Comparison of ENCODE assay signal across 8 cellular contexts in genomic region chr10:43323245-43323644, GRCh38. TPM values are rescaled to one million over a fixed set of nuclear protein-coding genes. Genes with fewer than 3 reads are reported as not detected.
DNase-seq lines count a peak whose midpoint lies in the region; ATAC-seq and TF ChIP-seq lines count a peak whose summit lies in the region.

No MANE protein-coding gene starts in this region.

- peaks cover 10% of the 10 kb centered on the region for H3K4me1 Mint-ChIP-seq in activated CD4-positive, alpha-beta memory T cell treated with anti-CD3 and anti-CD28 coated beads for 36 hours (ENCODE audit: low read depth)
- peaks cover 45% of the 10 kb centered on the region for H3K4me1 Mint-ChIP-seq in activated CD4-positive, alpha-beta memory T cell treated with anti-CD3 and anti-CD28 coated beads, Interleukin-2, amount 10 ng/mL, durations not matched to agents 7 days and 5 days
- H3K4me1 Mint-ChIP-seq in chondrocyte (ENCODE audit: low read depth): peaks cover 10% of the 10 kb centered on the region
- peaks cover 2 to 18% of the 10 kb centered on the region in 2 donors for H3K4me1 Mint-ChIP-seq in stimulated activated naive B cell treated with anti-CD40 and anti-IgM and Interleukin-4, amounts not matched to agents 10 μg/mL and 1 μg/mL and 100 μg/mL, for 72 hours

- H3K27ac Mint-ChIP-seq in activated CD4-positive, alpha-beta memory T cell treated with anti-CD3 and anti-CD28 coated beads for 36 hours: no peak overlapping the region
- no peak overlapping the region for H3K27ac Mint-ChIP-seq in activated CD4-positive, alpha-beta memory T cell treated with anti-CD3 and anti-CD28 coated beads, Interleukin-2, amount 10 ng/mL, durations not matched to agents 7 days and 5 days
- no peak overlapping the region for H3K27ac Mint-ChIP-seq in chondrocyte (ENCODE audit: unreplicated experiment)
- no peak overlapping the region for H3K27ac Mint-ChIP-seq in stimulated activated naive B cell treated with anti-CD40 and anti-IgM and Interleukin-4, amounts not matched to agents 10 μg/mL and 1 μg/mL and 100 μg/mL, for 72 hours

- H3K4me3 ChIP-seq in vagina: peak overlapping the region in 1 of 2 donors; percentile 23

- H3K4me3 Mint-ChIP-seq in activated CD4-positive, alpha-beta memory T cell treated with anti-CD3 and anti-CD28 coated beads for 36 hours: peak overlapping the region; percentile 45
- H3K4me3 Mint-ChIP-seq in activated CD4-positive, alpha-beta memory T cell treated with anti-CD3 and anti-CD28 coated beads, Interleukin-2, amount 10 ng/mL, durations not matched to agents 7 days and 5 days: no peak overlapping the region
- H3K4me3 Mint-ChIP-seq in chondrocyte (ENCODE audit: unreplicated experiment): peak overlapping the region; percentile 62
- peak overlapping the region; percentile 53 to 74 for H3K4me3 Mint-ChIP-seq in stimulated activated naive B cell treated with anti-CD40 and anti-IgM and Interleukin-4, amounts not matched to agents 10 μg/mL and 1 μg/mL and 100 μg/mL, for 72 hours

- no peaks in the 10 kb centered on the region for H3K36me3 Mint-ChIP-seq in activated CD4-positive, alpha-beta memory T cell treated with anti-CD3 and anti-CD28 coated beads for 36 hours
- no peaks in the 10 kb centered on the region for H3K36me3 Mint-ChIP-seq in activated CD4-positive, alpha-beta memory T cell treated with anti-CD3 and anti-CD28 coated beads, Interleukin-2, amount 10 ng/mL, durations not matched to agents 7 days and 5 days (ENCODE audit: low read depth)
- H3K36me3 Mint-ChIP-seq in chondrocyte (ENCODE audit: low read depth): no peaks in the 10 kb centered on the region
- no peaks in the 10 kb centered on the region for H3K36me3 Mint-ChIP-seq in stimulated activated naive B cell treated with anti-CD40 and anti-IgM and Interleukin-4, amounts not matched to agents 10 μg/mL and 1 μg/mL and 100 μg/mL, for 72 hours

- no peak for ATAC-seq in stimulated activated naive B cell treated with anti-CD40 and anti-IgM and Interleukin-4, amounts not matched to agents 10 μg/mL and 1 μg/mL and 100 μg/mL, for 72 hours (replicated peaks)
- ATAC-seq in HG02884 (IDR thresholded peaks at IDR 0.05; ENCODE audit: unreplicated experiment) (no peak), HG02759 (IDR thresholded peaks at IDR 0.05; ENCODE audit: unreplicated experiment) (no peak)

- POLR2A ChIA-PET in activated CD4-positive, alpha-beta memory T cell treated with anti-CD3 and anti-CD28 coated beads for 36 hours (lab: Charles Lee): no interaction called here
- POLR2A ChIA-PET in activated CD4-positive, alpha-beta memory T cell treated with anti-CD3 and anti-CD28 coated beads, Interleukin-2, amount 10 ng/mL, durations not matched to agents 7 days and 5 days (lab: Charles Lee): interaction anchor here (0.9 to 1.3 kb wide), 3 partner anchors 24 to 31 kb away, joined by 3 to 4 read pairs (median 4); no protein-coding TSS in a partner anchor

- CTCF ChIA-PET in activated CD4-positive, alpha-beta memory T cell treated with anti-CD3 and anti-CD28 coated beads for 36 hours (lab: Charles Lee): interaction anchor here (1.0 to 2.2 kb wide), 2 partner anchors 25 to 31 kb away, joined by 3 to 8 read pairs; no protein-coding TSS in a partner anchor
- CTCF ChIA-PET in activated CD4-positive, alpha-beta memory T cell treated with anti-CD3 and anti-CD28 coated beads, Interleukin-2, amount 10 ng/mL, durations not matched to agents 7 days and 5 days (lab: Charles Lee): interaction anchor here (1.0 to 2.4 kb wide), 2 partner anchors 31 to 54 kb away, joined by 3 to 13 read pairs; no protein-coding TSS in a partner anchor

- peaks cover 10% of the 10 kb centered on the region for H3K4me1 ChIP-seq in vagina

- TF ChIP-seq CTCF in chondrocyte (IDR thresholded peaks at IDR 0.05): no peak
- no peak for TF ChIP-seq CTCF in vagina (IDR thresholded peaks at IDR 0.05)

- intact Hi-C loops in activated CD4-positive, alpha-beta memory T cell treated with anti-CD3 and anti-CD28 coated beads for 36 hours (cut with micrococcal nuclease): loop anchor here (2.0 kb wide), 1 partner anchor 14 kb away; no protein-coding TSS in a partner anchor
- intact Hi-C loops in vagina (cut with DNase I): no loop called here

- no peak for DNase-seq in activated CD4-positive, alpha-beta memory T cell treated with anti-CD3 and anti-CD28 coated beads for 36 hours
- DNase-seq in activated CD4-positive, alpha-beta memory T cell treated with anti-CD3 and anti-CD28 coated beads, Interleukin-2, amount 10 ng/mL, durations not matched to agents 7 days and 5 days: no peak
- DNase-seq in chondrocyte (ENCODE audit: low spot score): peak; percentile 53
- DNase-seq in stimulated activated naive B cell treated with anti-CD40 and anti-IgM and Interleukin-4, amounts not matched to agents 10 μg/mL and 1 μg/mL and 100 μg/mL, for 72 hours: no peak
- no peak for DNase-seq in vagina (ENCODE audit: extremely low spot score in 2 of 2)

- H3K36me3 ChIP-seq in vagina: no peaks in the 10 kb centered on the region

- peak overlapping the region; percentile 60 for H3K27ac ChIP-seq in layer of hippocampus (ENCODE audit: low read depth, low read length)
- no peak overlapping the region for H3K27ac ChIP-seq in vagina

- no peak for TF ChIP-seq POLR2A in vagina (IDR thresholded peaks at IDR 0.05)

- no peaks in the 10 kb centered on the region for H3K9me3 ChIP-seq in vagina

- H3K27me3 ChIP-seq in layer of hippocampus (ENCODE audit: control insufficient read depth, insufficient read depth, low read length) (no peaks in the 10 kb centered on the region), vagina (no peaks in the 10 kb centered on the region)

- no peaks in the 10 kb centered on the region for H3K9me3 Mint-ChIP-seq in activated CD4-positive, alpha-beta memory T cell treated with anti-CD3 and anti-CD28 coated beads for 36 hours
- H3K9me3 Mint-ChIP-seq in activated CD4-positive, alpha-beta memory T cell treated with anti-CD3 and anti-CD28 coated beads, Interleukin-2, amount 10 ng/mL, durations not matched to agents 7 days and 5 days: no peaks in the 10 kb centered on the region
- no peaks in the 10 kb centered on the region for H3K9me3 Mint-ChIP-seq in chondrocyte (ENCODE audit: low read depth)
- peaks cover 0 to 1% of the 10 kb centered on the region in 2 donors for H3K9me3 Mint-ChIP-seq in stimulated activated naive B cell treated with anti-CD40 and anti-IgM and Interleukin-4, amounts not matched to agents 10 μg/mL and 1 μg/mL and 100 μg/mL, for 72 hours

- H3K27me3 Mint-ChIP-seq in activated CD4-positive, alpha-beta memory T cell treated with anti-CD3 and anti-CD28 coated beads for 36 hours: no peaks in the 10 kb centered on the region
- H3K27me3 Mint-ChIP-seq in activated CD4-positive, alpha-beta memory T cell treated with anti-CD3 and anti-CD28 coated beads, Interleukin-2, amount 10 ng/mL, durations not matched to agents 7 days and 5 days: peaks cover 5% of the 10 kb centered on the region
- H3K27me3 Mint-ChIP-seq in chondrocyte (ENCODE audit: low read depth): peaks cover 22% of the 10 kb centered on the region
- H3K27me3 Mint-ChIP-seq in stimulated activated naive B cell treated with anti-CD40 and anti-IgM and Interleukin-4, amounts not matched to agents 10 μg/mL and 1 μg/mL and 100 μg/mL, for 72 hours: peaks cover 44 to 50% of the 10 kb centered on the region in 2 donors

RNA-seq across cellular contexts. Expression of gene FXYD4, which starts 48.2 kb away (rescaled TPM):
- total RNA-seq in activated CD4-positive, alpha-beta memory T cell treated with anti-CD3 and anti-CD28 coated beads for 36 hours: not detected
- not detected for total RNA-seq in activated CD4-positive, alpha-beta memory T cell treated with anti-CD3 and anti-CD28 coated beads, Interleukin-2, amount 10 ng/mL, durations not matched to agents 7 days and 5 days
- not detected in 3 replicates for total RNA-seq in chondrocyte
- not detected for total RNA-seq in vagina

RNA-seq across cellular contexts. Expression of gene RASGEF1A, which starts 56.4 kb away (rescaled TPM):
- total RNA-seq in activated CD4-positive, alpha-beta memory T cell treated with anti-CD3 and anti-CD28 coated beads for 36 hours: 1 to 10 TPM; 1.2 to 1.9 TPM
- 1 to 10 TPM; 4.4 to 6.6 TPM for total RNA-seq in activated CD4-positive, alpha-beta memory T cell treated with anti-CD3 and anti-CD28 coated beads, Interleukin-2, amount 10 ng/mL, durations not matched to agents 7 days and 5 days
- 0.05 to 0.18 TPM in 2 of 3 replicates, not detected in the other for total RNA-seq in chondrocyte
- 14.5 TPM for total RNA-seq in vagina
